In genomic region chr11:60945295-60945667, GRCh38 we compare ENCODE assay signal across 1 cellular context.
A peak's percentile ranks its signal among the peaks of the same experiment; 100 is the strongest.
TF ChIP-seq lines count a peak whose summit lies in the region.

No MANE protein-coding gene starts in this region.

TF ChIP-seq in K562, 482 proteins besides CTCF, POLR2A, EP300 and RAD21:
- TF ChIP-seq ARID1B (IDR thresholded peaks at IDR 0.05), result 0 out of 2 replicates have a peak, but pooled peaks have one; percentile 17
- TF ChIP-seq PATZ1 (CRISPR knock-in tag; IDR thresholded peaks at IDR 0.05; ENCODE audit: borderline replicate concordance), result no peak
- no peak for TF ChIP-seq PHF20 (IDR thresholded peaks at IDR 0.05; ENCODE audit: partially characterized antibody)
- TF ChIP-seq PML (IDR thresholded peaks at IDR 0.05; ENCODE audit: low read length), result no peak
- TF ChIP-seq MECOM (CRISPR knock-in tag; IDR thresholded peaks at IDR 0.05), result no peak
- no peak for TF ChIP-seq MLX (CRISPR knock-in tag; conservative IDR thresholded peaks at IDR 0.05)
- no peak for TF ChIP-seq MAFF (IDR thresholded peaks at IDR 0.05; ENCODE audit: low read length)
- TF ChIP-seq TEAD4 (IDR thresholded peaks at IDR 0.05; ENCODE audit: low read length), result peak; percentile 43; the same call in 1 of the 2 replicates
- TF ChIP-seq TEAD4 (CRISPR knock-in tag; IDR thresholded peaks at IDR 0.05; ENCODE audit: borderline replicate concordance), result no peak
- TF ChIP-seq L3MBTL2 (IDR thresholded peaks at IDR 0.05), result 0 out of 2 replicates have a peak, but pooled peaks have one; percentile 1
- TF ChIP-seq TEAD2 (tag; IDR thresholded peaks at IDR 0.05), result no peak
- 0 out of 2 replicates have a peak, but pooled peaks have one; percentile 40 for TF ChIP-seq ZNF766 (CRISPR knock-in tag; conservative IDR thresholded peaks at IDR 0.05)
- TF ChIP-seq ETS2 (tag; IDR thresholded peaks at IDR 0.05; ENCODE audit: borderline replicate concordance, poor library complexity, severe bottlenecking), result no peak
- no peak for TF ChIP-seq CBX8 (IDR thresholded peaks at IDR 0.05; ENCODE audit: borderline replicate concordance, extremely low read depth, low read depth, low read length, poor library complexity, severe bottlenecking)
- no peak for TF ChIP-seq SMAD3 (CRISPR knock-in tag; conservative IDR thresholded peaks at IDR 0.05)
- peak; percentile 33; the same call in 1 of the 2 replicates for TF ChIP-seq PKNOX1 (IDR thresholded peaks at IDR 0.05)
- 0 out of 4 replicates have a peak, but pooled peaks of 1 of the 2 experiments have one; percentile 26 for TF ChIP-seq KDM1A (IDR thresholded peaks at IDR 0.05)
- TF ChIP-seq BRD9 (IDR thresholded peaks at IDR 0.05; ENCODE audit: low read depth, partially characterized antibody), result no peak
- no peak for TF ChIP-seq ELF4 (CRISPR knock-in tag; IDR thresholded peaks at IDR 0.05)
- TF ChIP-seq HNRNPL (IDR thresholded peaks at IDR 0.05; ENCODE audit: low read depth, low read length), result no peak
- TF ChIP-seq RCOR1 (IDR thresholded peaks at IDR 0.05; ENCODE audit: borderline replicate concordance in 1 of 2, low read depth in 2 of 2, low read length in 2 of 2), result peak in 1 of 2 experiments; percentile 65; a peak in 2 of 4 replicates
- TF ChIP-seq CBFA2T3 (IDR thresholded peaks at IDR 0.05), result peak; percentile 64
- no peak for TF ChIP-seq ZNF76 (CRISPR knock-in tag; IDR thresholded peaks at IDR 0.05; ENCODE audit: borderline replicate concordance)
- TF ChIP-seq CBFA2T2 (conservative IDR thresholded peaks at IDR 0.05), result 0 out of 2 replicates have a peak, but pooled peaks have one; percentile 20
- peak; percentile 27; the same call in 1 of the 2 replicates for TF ChIP-seq TAL1 (IDR thresholded peaks at IDR 0.05)
- no peak for TF ChIP-seq PURB (CRISPR knock-in tag; IDR thresholded peaks at IDR 0.05; ENCODE audit: low read depth)
- TF ChIP-seq ZFP30 (CRISPR knock-in tag; IDR thresholded peaks at IDR 0.05; ENCODE audit: borderline replicate concordance), result no peak
- no peak for TF ChIP-seq ZNF780A (CRISPR knock-in tag; IDR thresholded peaks at IDR 0.05)
- peak; percentile 76 for TF ChIP-seq TCF3 (CRISPR knock-in tag; IDR thresholded peaks at IDR 0.05)
